ENCODE assay signal across 8 cellular contexts in the genomic region with DNA sequence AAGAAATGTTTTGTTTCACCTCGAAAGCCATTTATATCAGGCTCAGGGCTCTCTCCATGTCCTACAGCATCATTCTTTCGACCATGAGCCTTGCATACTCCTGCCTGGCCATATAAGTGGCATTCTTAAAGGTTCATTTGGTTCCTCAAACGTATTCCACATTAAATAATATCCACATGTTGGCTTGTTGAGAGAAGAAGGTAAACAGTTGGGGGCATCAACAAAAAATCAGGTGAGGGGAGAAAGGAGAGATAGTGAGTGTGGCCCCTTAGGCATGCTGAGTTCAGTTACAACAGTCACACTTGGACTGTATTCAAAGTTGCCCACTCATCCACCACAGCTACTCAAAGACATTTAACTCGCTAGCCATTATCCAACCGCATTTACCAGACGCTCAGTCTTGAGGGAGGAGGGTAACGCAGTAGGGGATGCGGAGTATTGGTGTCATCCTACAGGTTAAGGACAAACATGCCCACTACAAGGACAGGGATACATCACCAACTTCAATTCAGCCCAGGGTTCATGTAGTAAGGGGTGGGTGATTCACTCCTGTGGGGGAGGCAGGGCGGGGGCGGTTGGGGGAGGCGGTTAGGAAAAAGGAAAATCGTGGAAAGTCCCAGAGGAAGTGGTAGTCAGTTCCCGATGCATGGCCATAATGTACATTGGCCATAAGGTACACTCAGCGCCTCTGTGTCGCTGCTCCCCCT. TPM values are rescaled to one million over a fixed set of nuclear protein-coding genes. Genes with fewer than 3 reads are reported as not detected.
DNase-seq lines count a peak whose midpoint lies in the region; ATAC-seq, FAIRE-seq and TF ChIP-seq lines count a peak whose summit lies in the region.

No MANE protein-coding gene starts in this region.

- TF ChIP-seq CTCF in HFF-Myc (IDR thresholded peaks at IDR 0.05; ENCODE audit: low read depth, low read length, missing control alignments), result no peak
- no peak for TF ChIP-seq CTCF in bronchial epithelial cell (IDR thresholded peaks at IDR 0.05; ENCODE audit: insufficient read depth, low read length, severe bottlenecking)
- TF ChIP-seq CTCF in mucosa of descending colon (IDR thresholded peaks at IDR 0.05), result no peak

- intact Hi-C loops in mucosa of descending colon (cut with DNase I, micrococcal nuclease), result no loop called here

- peaks cover 54% of the 10 kb centered on the region for H3K79me2 ChIP-seq in ACC112 (ENCODE audit: control insufficient read depth, insufficient read depth, low read length, unreplicated experiment)

- FAIRE-seq in bronchial epithelial cell (lab: Jason Lieb, UNC), result no peak

- H3K36me3 ChIP-seq in ACC112 (ENCODE audit: insufficient read depth, low read length), result no peaks in the 10 kb centered on the region
- no peaks in the 10 kb centered on the region for H3K36me3 ChIP-seq in bronchial epithelial cell (ENCODE audit: control insufficient read depth, insufficient read depth, low read length)
- H3K36me3 ChIP-seq in mesodermal cell (ENCODE audit: control insufficient read depth, insufficient read depth, low read length), result peaks cover 25% of the 10 kb centered on the region
- H3K36me3 ChIP-seq in mucosa of descending colon (ENCODE audit: low read depth), result no peaks in the 10 kb centered on the region

- DNase-seq in HFF-Myc (ENCODE audit: extremely low read depth, low read depth), result no peak
- DNase-seq in bronchial epithelial cell (ENCODE audit: low read depth), result peak; percentile 61
- DNase-seq in mucosa of descending colon, result no peak

- WGBS in mesodermal cell (ENCODE audit: insufficient coverage in 2 of 2), 2 experiments, result 17 to 22% methylated on average over 5 to 6 of the region's 15 CpGs

- H3K27me3 ChIP-seq in ACC112 (ENCODE audit: insufficient read depth, low read length) (no peaks in the 10 kb centered on the region), bronchial epithelial cell (ENCODE audit: control insufficient read depth, insufficient read depth, low read length) (no peaks in the 10 kb centered on the region)

- H2AFZ ChIP-seq in ACC112 (ENCODE audit: low read length, unreplicated experiment), result no peak overlapping the region

- H3K4me1 ChIP-seq in ACC112 (ENCODE audit: control insufficient read depth, insufficient read depth, low read length, unreplicated experiment) (peaks cover 30% of the 10 kb centered on the region), mesodermal cell (ENCODE audit: control insufficient read depth, insufficient read depth, low read length, poor library complexity, severe bottlenecking) (peaks cover 21% of the 10 kb centered on the region), mucosa of descending colon (ENCODE audit: low read depth) (no peaks in the 10 kb centered on the region)

- ATAC-seq in mucosa of descending colon (no peak), HG03565 (IDR thresholded peaks at IDR 0.05; ENCODE audit: unreplicated experiment) (no peak), HG03025 (IDR thresholded peaks at IDR 0.05; ENCODE audit: low FRiP score, unreplicated experiment) (no peak), HG03469 (IDR thresholded peaks at IDR 0.05; ENCODE audit: unreplicated experiment) (no peak)

- H3K4me3 ChIP-seq in ACC112 (ENCODE audit: low read depth, low read length) (peak overlapping the region; percentile 89), HFF-Myc (replicated peaks; ENCODE audit: low read depth, low read length) (peak overlapping the region; percentile 79), bronchial epithelial cell (ENCODE audit: low read depth, low read length) (peak overlapping the region; percentile 77), mesodermal cell (ENCODE audit: extremely low read depth, insufficient read depth, low read length, poor library complexity, severe bottlenecking) (peak overlapping the region; percentile 89), mucosa of descending colon (no peak overlapping the region)

- peak overlapping the region; percentile 81 for H3K27ac ChIP-seq in ACC112 (ENCODE audit: low read depth, low read length)
- peak overlapping the region; percentile 69 for H3K27ac ChIP-seq in mesodermal cell (ENCODE audit: low read depth, low read length, severe bottlenecking)

- H3K9me3 ChIP-seq in mesodermal cell (ENCODE audit: control insufficient read depth, low read length) (peaks cover 3% of the 10 kb centered on the region), mucosa of descending colon (no peaks in the 10 kb centered on the region)

RNA-seq across cellular contexts. Expression of gene ZNF697, which starts 1.4 kb away (rescaled TPM):
- total RNA-seq in bronchial epithelial cell (3.7 and 5.5 TPM in 2 replicates), mucosa of descending colon (1 to 10 TPM; 1.8 to 7.8 (median 2.8) TPM)
- 16.3 TPM for polyA plus RNA-seq in mesodermal cell (2013, experiment 1 of 2)
- 16.9 TPM for polyA plus RNA-seq in mesodermal cell (2013, experiment 2 of 2)
